Comparison of ENCODE assay signal across 9 cellular contexts in the genomic region with DNA sequence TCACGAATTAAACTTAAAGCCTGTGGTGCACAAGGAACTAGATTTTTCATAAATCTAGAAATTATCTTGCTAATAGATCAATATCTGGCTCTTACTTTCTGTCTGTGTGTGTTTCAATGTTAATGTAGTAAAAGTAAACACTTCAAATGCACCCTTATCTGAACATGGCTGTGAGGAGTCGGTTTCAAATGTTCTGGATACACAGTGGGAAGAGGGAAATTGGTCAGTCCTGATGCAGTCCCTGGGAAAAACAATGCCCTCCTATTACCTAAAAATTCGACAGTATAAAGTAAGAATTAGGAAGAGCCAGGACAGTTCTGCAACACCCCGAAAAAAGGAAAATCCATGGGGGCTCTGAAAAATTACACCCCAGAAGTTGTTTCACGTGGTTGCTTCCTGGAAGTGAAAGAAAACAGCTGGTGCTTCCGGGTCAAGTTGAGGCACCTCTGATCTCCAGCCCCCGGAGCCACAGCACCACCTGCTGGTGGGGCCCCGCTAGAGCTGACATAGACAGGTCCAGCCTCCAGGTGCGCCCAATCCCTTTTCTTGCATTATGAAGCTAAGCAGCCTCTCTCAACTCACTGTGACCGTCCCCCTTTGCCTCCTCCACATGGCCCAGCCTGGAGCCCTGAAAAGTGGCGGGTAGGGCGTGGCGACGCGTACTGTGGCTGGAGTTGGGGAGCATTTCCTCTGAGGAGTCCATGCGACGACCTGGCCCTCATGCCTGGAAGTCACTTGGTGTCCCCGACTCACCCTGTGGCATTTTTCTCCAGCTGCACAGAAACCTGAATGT. TPM values are rescaled to one million over a fixed set of nuclear protein-coding genes. Genes with fewer than 3 reads are reported as not detected.
DNase-seq lines count a peak whose midpoint lies in the region; ATAC-seq and TF ChIP-seq lines count a peak whose summit lies in the region.
"Had no signal": no experiment of that assay in that cellular context is flagged by ENCODE, and none has a peak within 500 bp of the region (broad histone marks: within the 10 kb centered on the region; RNA-seq: fewer than 3 reads in every experiment).

No MANE protein-coding gene starts in this region.

- peak; percentile 27 for TF ChIP-seq CTCF in AG09319 (IDR thresholded peaks at IDR 0.05; ENCODE audit: low read depth, low read length)
- peak; percentile 54 for TF ChIP-seq CTCF in GM13977 (IDR thresholded peaks at IDR 0.05; ENCODE audit: extremely low read depth, insufficient read depth, missing control alignments)
- peak; percentile 54 for TF ChIP-seq CTCF in endothelial cell (IDR thresholded peaks at IDR 0.05; ENCODE audit: unreplicated experiment)
- no peak for TF ChIP-seq CTCF in gastrocnemius medialis (IDR thresholded peaks at IDR 0.05 in 4 of 5, conservative IDR thresholded peaks at IDR 0.05 in 1 of 5)
- TF ChIP-seq CTCF in sigmoid colon (IDR thresholded peaks at IDR 0.05), result peak in 2 of 4 experiments; percentile 18 to 46

- TF ChIP-seq EP300 in sigmoid colon (IDR thresholded peaks at IDR 0.05), result no peak

- H3K27me3 ChIP-seq in SJSA1 (replicated peaks), result peaks cover 7% of the 10 kb centered on the region; the same call in 1 of the 2 replicates
- H3K27me3 ChIP-seq in gastrocnemius medialis, result peaks cover 0 to 5% (median 0%) of the 10 kb centered on the region in 3 donors
- H3K27me3 ChIP-seq in sigmoid colon, result peaks cover 0 to 15% (median 0%) of the 10 kb centered on the region in 3 donors

- no peaks in the 10 kb centered on the region for H3K36me3 Mint-ChIP-seq in endothelial cell (ENCODE audit: low read depth, unreplicated experiment)

- DNase-seq in AG09319 (ENCODE audit: extremely low read depth, low read depth) (no peak), GM13977 (ENCODE audit: low spot score) (no peak), SJSA1 (ENCODE audit: low read depth in 1 of 2, low spot score in 2 of 2) (peak; percentile 13 to 59), endothelial cell (ENCODE audit: low spot score) (peak; percentile 17), gastrocnemius medialis (no peak), sigmoid colon (no peak)
- peak; percentile 62 to 70 for DNase-seq in stimulated activated CD4-positive, alpha-beta T cell treated with anti-CD3 and anti-CD28 coated beads, Interleukin-2, amount 100 ng/mL, for 48 hours

- TF ChIP-seq POLR2A in gastrocnemius medialis (IDR thresholded peaks at IDR 0.05), result no peak
- TF ChIP-seq POLR2A in sigmoid colon (IDR thresholded peaks at IDR 0.05), result no peak

- H3K4me3 Mint-ChIP-seq in endothelial cell (ENCODE audit: unreplicated experiment), result no peak overlapping the region

- H3K27ac ChIP-seq in SJSA1 (no peak overlapping the region), gastrocnemius medialis (no peak overlapping the region), sigmoid colon (no peak overlapping the region)

- no peaks in the 10 kb centered on the region for H3K27me3 Mint-ChIP-seq in endothelial cell (ENCODE audit: unreplicated experiment)

- no peak overlapping the region for H3K4me3 ChIP-seq in SJSA1
- H3K4me3 ChIP-seq in gastrocnemius medialis, result no peak overlapping the region
- no peak overlapping the region for H3K4me3 ChIP-seq in sigmoid colon

- H3K9me3 ChIP-seq in SJSA1 (replicated peaks), result no peaks in the 10 kb centered on the region
- H3K9me3 ChIP-seq in gastrocnemius medialis, result no peaks in the 10 kb centered on the region
- H3K9me3 ChIP-seq in sigmoid colon, result peaks cover 0 to under 1% (median 0%) of the 10 kb centered on the region in 4 donors

- intact Hi-C loops in gastrocnemius medialis (cut with DNase I; ENCODE audit: low total_unique reads) (no loop called here), sigmoid colon (cut with DNase I) (no loop called here)

- H3K4me1 Mint-ChIP-seq in endothelial cell (ENCODE audit: unreplicated experiment), result no peaks in the 10 kb centered on the region

- no peaks in the 10 kb centered on the region for H3K36me3 ChIP-seq in SJSA1
- H3K36me3 ChIP-seq in gastrocnemius medialis, result no peaks in the 10 kb centered on the region
- no peaks in the 10 kb centered on the region for H3K36me3 ChIP-seq in sigmoid colon

- in situ Hi-C loops in GM13977 (cut with MboI; ENCODE audit: low pct_unique_long_range_greater_than_20kb, low sequenced_read_pairs, unreplicated experiment) (no loop called here), gastrocnemius medialis (cut with MboI; ENCODE audit: low sequenced_read_pairs in 4 of 4) (no loop called here)

- H3K27ac Mint-ChIP-seq in endothelial cell (ENCODE audit: unreplicated experiment), result no peak overlapping the region

- no peaks in the 10 kb centered on the region for H3K9me3 Mint-ChIP-seq in endothelial cell (ENCODE audit: unreplicated experiment)

- WGBS in sigmoid colon, 2 donors, result 58 to 67% methylated on average over 18 of the region's 18 CpGs

- H3K4me1 ChIP-seq in SJSA1 (replicated peaks), result no peaks in the 10 kb centered on the region
- no peaks in the 10 kb centered on the region for H3K4me1 ChIP-seq in gastrocnemius medialis
- no peaks in the 10 kb centered on the region for H3K4me1 ChIP-seq in sigmoid colon

- ATAC-seq in gastrocnemius medialis (no peak), GM18517 (IDR thresholded peaks at IDR 0.05; ENCODE audit: unreplicated experiment) (no peak)

RNA-seq across cellular contexts. Expression of gene SEMG2, which starts 8.3 kb away (rescaled TPM):
- total RNA-seq in SJSA1 (2014; rRNA removed; shearing (Covaris generic)), result not detected in 2 replicates
- total RNA-seq in endothelial cell (ENCODE audit: unreplicated experiment) (not detected), gastrocnemius medialis (not detected), sigmoid colon (not detected)
- not detected for polyA plus RNA-seq in sigmoid colon
- total RNA-seq: temporal lobe had no signal

RNA-seq across cellular contexts. Expression of gene SEMG1, which starts 22.6 kb away (rescaled TPM):
- not detected in 2 replicates for total RNA-seq in SJSA1 (2014; rRNA removed; shearing (Covaris generic))
- total RNA-seq in endothelial cell (ENCODE audit: unreplicated experiment), result not detected
- total RNA-seq in gastrocnemius medialis, result not detected
- not detected for total RNA-seq in sigmoid colon
- under 1 TPM in 1 of 3 donors, not detected in 2; 0.26 TPM for polyA plus RNA-seq in sigmoid colon
- total RNA-seq: temporal lobe had no signal

RNA-seq across cellular contexts. Expression of gene SLPI, which starts 24.9 kb away (rescaled TPM):
- not detected in 2 replicates for total RNA-seq in SJSA1 (2014; rRNA removed; shearing (Covaris generic))
- total RNA-seq in endothelial cell (ENCODE audit: unreplicated experiment) (0.82 TPM), gastrocnemius medialis (1,000 to 10,000 TPM in 1 of 4 donors, 100 to 1,000 TPM in 3; 194 to 1,792 (median 504) TPM), sigmoid colon (10 to 100 TPM in 3 of 4 donors, 1 to 10 TPM in 1; 2.4 to 56.9 (median 20.6) TPM)
- polyA plus RNA-seq in sigmoid colon, result 100 to 1,000 TPM in 1 of 3 donors, 10 to 100 TPM in 2; 38.8 to 234 (median 82.3) TPM
- total RNA-seq: temporal lobe had no signal

RNA-seq across cellular contexts. Expression of gene PI3, which starts 54.8 kb away (rescaled TPM):
- not detected in 2 replicates for total RNA-seq in SJSA1 (2014; rRNA removed; shearing (Covaris generic))
- not detected for total RNA-seq in endothelial cell (ENCODE audit: unreplicated experiment)
- total RNA-seq in gastrocnemius medialis, result 1 to 10 TPM in 1 of 4 donors, not detected in 3; 1.4 TPM
- total RNA-seq in sigmoid colon, result not detected
- 1,000 to 10,000 TPM in 1 of 3 donors, 10 to 100 TPM in 2; 52.0 to 2,021 (median 84.1) TPM for polyA plus RNA-seq in sigmoid colon
- total RNA-seq: temporal lobe had no signal

Comparison
In these comparisons a context has a peak if more than half of its experiments do, and no peak if none do; other contexts are left out.
1. DNase-seq: peak in SJSA1 (2 of 2), endothelial cell (single experiment) and stimulated activated CD4-positive, alpha-beta T cell treated with anti-CD3 and anti-CD28 coated beads, Interleukin-2, amount 100 ng/mL, for 48 hours (2 of 2); none in AG09319 (single experiment), GM13977 (single experiment), gastrocnemius medialis (0 of 2) and sigmoid colon (single experiment).
2. CTCF ChIP-seq: peak in AG09319 (single experiment), GM13977 (single experiment) and endothelial cell (single experiment); none in gastrocnemius medialis (0 of 5).